In genomic region chr17:65182233-65182632, GRCh38 we compare ENCODE assay signal across 12 cellular contexts. TPM values are rescaled to one million over a fixed set of nuclear protein-coding genes. Genes with fewer than 3 reads are reported as not detected.
A peak's percentile ranks its signal among the peaks of the same experiment; 100 is the strongest.
DNase-seq lines count a peak whose midpoint lies in the region; ATAC-seq, FAIRE-seq and TF ChIP-seq lines count a peak whose summit lies in the region.
"Had no signal": no experiment of that assay in that cellular context is flagged by ENCODE, and none has a peak within 500 bp of the region (broad histone marks: within the 10 kb centered on the region; RNA-seq: fewer than 3 reads in every experiment).

No MANE protein-coding gene starts in this region.

- H3K36me3 ChIP-seq in H1 (ENCODE audit: control insufficient read depth in 2 of 4, insufficient read depth in 4 of 4, low read length in 3 of 4) (no peaks in the 10 kb centered on the region), adrenal gland (replicated peaks in 1 of 2) (no peaks in the 10 kb centered on the region), stomach (no peaks in the 10 kb centered on the region)

- TF ChIP-seq CTCF in H1 (IDR thresholded peaks at IDR 0.05; ENCODE audit: control extremely low read depth in 1 of 3, insufficient read depth in 1 of 3, low read depth in 1 of 3, low read length in 3 of 3) (no peak), adrenal gland (IDR thresholded peaks at IDR 0.05) (no peak), stomach (IDR thresholded peaks at IDR 0.05) (no peak)

- 90% methylated on average over 9 of the region's 9 CpGs; no CpG with 5 or more reads in 1 of the 2 experiments for WGBS in H1 (ENCODE audit: extremely low coverage in 1 of 2, insufficient coverage in 1 of 2, insufficient read length in 1 of 2, insufficient replicate concordance in 2 of 2, low coverage in 1 of 2, low lambda C conversion rate in 2 of 2, missing lambda C conversion rate in 1 of 2), 2 experiments
- WGBS in adrenal gland, 4 donors, result 67 to 78% (median 76%) methylated on average over 9 of the region's 9 CpGs
- WGBS in stomach, 5 donors, result 75 to 83% (median 80%) methylated on average over 8 to 9 of the region's 9 CpGs

- no peak overlapping the region for H3K14ac ChIP-seq in H1 (ENCODE audit: insufficient read length)

- H3K4ac ChIP-seq in H1 (replicated peaks; ENCODE audit: insufficient read length, low read depth, low read length), result peak overlapping the region; percentile 96

- H3K4me3 ChIP-seq in H1 (ENCODE audit: extremely low read depth in 1 of 4, insufficient read depth in 2 of 4, low read depth in 3 of 4, low read length in 4 of 4) (no peak overlapping the region), adrenal gland (no peak overlapping the region), stomach (no peak overlapping the region)

- no peak overlapping the region for H2AFZ ChIP-seq in H1 (ENCODE audit: low read length)

- no peaks in the 10 kb centered on the region for H3K79me2 ChIP-seq in H1 (ENCODE audit: control insufficient read depth in 1 of 2, insufficient read depth in 2 of 2, low read length in 2 of 2)

- no peak overlapping the region for H3K56ac ChIP-seq in H1 (replicated peaks; ENCODE audit: insufficient read length, low read depth, low read length)

- H4K20me1 ChIP-seq in H1 (replicated peaks in 1 of 2; ENCODE audit: control insufficient read depth in 1 of 2, insufficient read depth in 2 of 2, low read length in 2 of 2), result no peaks in the 10 kb centered on the region

- H3K79me1 ChIP-seq in H1 (ENCODE audit: low read depth, low read length), result no peaks in the 10 kb centered on the region

- H3K23ac ChIP-seq in H1 (ENCODE audit: insufficient read length), result no peak overlapping the region

- 0 out of 2 replicates have a peak overlapping the region, but pooled peaks have one; percentile 34 for H3K18ac ChIP-seq in H1 (ENCODE audit: extremely low read depth, low read length)

- FAIRE-seq in H1 (lab: Jason Lieb, UNC), result no peak
- FAIRE-seq: G401.6 had no signal

- no peak for TF ChIP-seq POLR2A in GM18505 (IDR thresholded peaks at IDR 0.05; ENCODE audit: borderline replicate concordance, extremely low read depth, insufficient read depth, insufficient read length)
- TF ChIP-seq POLR2A in H1 (IDR thresholded peaks at IDR 0.05; ENCODE audit: control extremely low read depth in 1 of 2, low read depth in 2 of 2, low read length in 2 of 2), result no peak; a peak in 1 of 3 replicates
- no peak for TF ChIP-seq POLR2A in adrenal gland (IDR thresholded peaks at IDR 0.05)
- no peak for TF ChIP-seq POLR2A in stomach (IDR thresholded peaks at IDR 0.05)

- H3K9ac ChIP-seq in H1 (replicated peaks in 1 of 4; ENCODE audit: extremely low read depth in 1 of 4, low read depth in 3 of 4, low read length in 3 of 4), result no peak overlapping the region

- H2BK5ac ChIP-seq in H1 (ENCODE audit: low read depth, low read length), result peak overlapping the region; percentile 72; the same call in 1 of the 2 replicates

- no peaks in the 10 kb centered on the region for H3K9me3 ChIP-seq in H1 (ENCODE audit: insufficient read depth in 2 of 2, low read depth in 1 of 2, low read length in 1 of 2)
- H3K9me3 ChIP-seq in adrenal gland (replicated peaks in 1 of 3), result no peaks in the 10 kb centered on the region
- no peaks in the 10 kb centered on the region for H3K9me3 ChIP-seq in stomach

- no peak overlapping the region for H4K8ac ChIP-seq in H1 (ENCODE audit: extremely low read depth, insufficient read depth, low read length)

- peak overlapping the region; percentile 97 for H2BK12ac ChIP-seq in H1 (ENCODE audit: low read depth, low read length)

- peak overlapping the region; percentile 84; the same call in 1 of the 2 replicates for H2AK5ac ChIP-seq in H1 (ENCODE audit: low read depth, low read length)

- H3K4me2 ChIP-seq in H1 (ENCODE audit: insufficient read depth in 1 of 2, low read depth in 2 of 2, low read length in 2 of 2), result no peak overlapping the region

- H4K91ac ChIP-seq in H1 (replicated peaks; ENCODE audit: insufficient read length, low read length), result peak overlapping the region; percentile 97

- peak overlapping the region; percentile 92; the same call in 1 of the 2 replicates for H2BK15ac ChIP-seq in H1 (ENCODE audit: low read length)

- peak overlapping the region; percentile 69 for H2BK120ac ChIP-seq in H1 (replicated peaks; ENCODE audit: low read depth, low read length)

- ATAC-seq in GM18505 (IDR thresholded peaks at IDR 0.05; ENCODE audit: unreplicated experiment) (peak; percentile 20), GM21367 (IDR thresholded peaks at IDR 0.05; ENCODE audit: unreplicated experiment) (peak; percentile 31), HG03354 (IDR thresholded peaks at IDR 0.05; ENCODE audit: poor library complexity, severe bottlenecking, unreplicated experiment) (peak; percentile 36)
- no peak for ATAC-seq in activated CD4-positive, CD25-positive, alpha-beta regulatory T cell treated with anti-CD3 and anti-CD28 coated beads, Interleukin-2, amount 50 U/mL, for 24 hours

- no peak for TF ChIP-seq EP300 in H1 (IDR thresholded peaks at IDR 0.05; ENCODE audit: borderline replicate concordance in 1 of 2, low read depth in 2 of 2, low read length in 2 of 2)
- no peak for TF ChIP-seq EP300 in stomach (IDR thresholded peaks at IDR 0.05)

- no peak overlapping the region for H3K27ac ChIP-seq in H1 (ENCODE audit: low read depth, low read length)
- peak overlapping the region in 1 of 5 donors; percentile 16 for H3K27ac ChIP-seq in adrenal gland
- peak overlapping the region in 1 of 5 donors; percentile 5 for H3K27ac ChIP-seq in stomach

- POLR2A ChIA-PET in H1 (lab: Charles Lee; ENCODE audit: partially characterized antibody), result interaction anchor here (0.8 to 1.1 kb wide), 2 partner anchors 9 to 60 kb away, joined by 3 read pairs; no protein-coding TSS in a partner anchor

- H2BK20ac ChIP-seq in H1 (ENCODE audit: low read length), result peak overlapping the region; percentile 49; the same call in 1 of the 2 replicates

- peaks cover 2% of the 10 kb centered on the region; the same call in 1 of the 2 replicates for H3K23me2 ChIP-seq in H1 (ENCODE audit: low read depth, low read length)

- no peak for TF ChIP-seq RAD21 in H1 (IDR thresholded peaks at IDR 0.05 in 1 of 2, conservative IDR thresholded peaks at IDR 0.05 in 1 of 2; ENCODE audit: low read depth in 2 of 2, low read length in 2 of 2)

- no peak overlapping the region for H4K5ac ChIP-seq in H1 (ENCODE audit: insufficient read length, low read depth, low read length)

- H3K4me1 ChIP-seq in H1 (replicated peaks in 1 of 4; ENCODE audit: control insufficient read depth in 3 of 4, insufficient read depth in 4 of 4, low read length in 3 of 4), result peaks cover 6 to 18% (median 14%) of the 10 kb centered on the region in 4 experiments
- peaks cover 0 to 11% of the 10 kb centered on the region in 2 donors for H3K4me1 ChIP-seq in adrenal gland (replicated peaks in 1 of 2)
- peaks cover 0 to 15% (median 6%) of the 10 kb centered on the region in 4 donors for H3K4me1 ChIP-seq in stomach

- CTCF ChIA-PET in H1 (lab: Charles Lee; ENCODE audit: partially characterized antibody), result interaction anchor here (0.8 to 1.7 kb wide), 3 partner anchors 10 to 78 kb away, joined by 3 read pairs; no protein-coding TSS in a partner anchor

- intact Hi-C loops in adrenal gland (cut with DNase I) (no loop called here), stomach (cut with DNase I; ENCODE audit: low total_unique reads) (no loop called here)

- DNase-seq in H1 (ENCODE audit: low read depth in 1 of 2, low spot score in 2 of 2) (no peak), adrenal gland (no peak), stomach (no peak), OCI-M2 (lab: John Stamatoyannopoulos, UW; ENCODE audit: unreplicated experiment) (no peak)
- DNase-seq: Kasumi-1, midbrain, RPMI8226 had no signal

- H3K27me3 ChIP-seq in H1 (replicated peaks in 1 of 4; ENCODE audit: control insufficient read depth in 3 of 4, extremely low read depth in 1 of 4, insufficient read depth in 3 of 4, low read length in 3 of 4), result no peaks in the 10 kb centered on the region
- H3K27me3 ChIP-seq in adrenal gland, result no peaks in the 10 kb centered on the region
- no peaks in the 10 kb centered on the region for H3K27me3 ChIP-seq in stomach

TF ChIP-seq in H1, 55 proteins besides CTCF, POLR2A, EP300 and RAD21 (continues in another document):
- TF ChIP-seq ZNF274 (IDR thresholded peaks at IDR 0.05; ENCODE audit: borderline replicate concordance, extremely low read depth, low read length) (no peak), GTF2F1 (IDR thresholded peaks at IDR 0.05; ENCODE audit: borderline replicate concordance, low read depth, low read length) (no peak), BACH1 (IDR thresholded peaks at IDR 0.05; ENCODE audit: low read length) (no peak), HDAC2 (IDR thresholded peaks at IDR 0.05; ENCODE audit: borderline replicate concordance in 1 of 2, low read depth in 2 of 2, low read length in 2 of 2) (no peak), FOSL1 (IDR thresholded peaks at IDR 0.05; ENCODE audit: insufficient read depth, low read depth, low read length) (no peak), SIRT6 (IDR thresholded peaks at IDR 0.05; ENCODE audit: low read length) (no peak), JUND (IDR thresholded peaks at IDR 0.05; ENCODE audit: low read length) (no peak), CBX8 (IDR thresholded peaks at IDR 0.05; ENCODE audit: borderline replicate concordance, low read depth, low read length) (no peak), KDM1A (IDR thresholded peaks at IDR 0.05; ENCODE audit: borderline replicate concordance, low read length) (no peak), RXRA (IDR thresholded peaks at IDR 0.05; ENCODE audit: insufficient read depth, low read depth, low read length) (no peak), RBBP5 (IDR thresholded peaks at IDR 0.05; ENCODE audit: borderline replicate concordance, low read depth, low read length) (no peak)
- TF ChIP-seq, protein P1, sequence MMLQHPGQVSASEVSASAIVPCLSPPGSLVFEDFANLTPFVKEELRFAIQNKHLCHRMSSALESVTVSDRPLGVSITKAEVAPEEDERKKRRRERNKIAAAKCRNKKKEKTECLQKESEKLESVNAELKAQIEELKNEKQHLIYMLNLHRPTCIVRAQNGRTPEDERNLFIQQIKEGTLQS (IDR thresholded peaks at IDR 0.05; ENCODE audit: insufficient read depth, low read depth, low read length), result no peak

RNA-seq across cellular contexts. Expression of gene RGS9, which starts 45.1 kb away (rescaled TPM):
- total RNA-seq in H1 (2021; fragmentation: NEBNext Ultra II Directional; extraction: Animal tissue kit (Norgen Biotek cat#: 25700)), result 14.3 and 20.5 TPM in 2 replicates
- polyA plus RNA-seq in H1 (2011; rRNA removed), result 7.5 and 8.9 TPM in 2 replicates
- polyA plus RNA-seq in H1 (2011; cell fraction: cytosol; rRNA removed), result 7.5 TPM
- polyA plus RNA-seq in H1 (2011; cell fraction: nucleus; rRNA removed), result 5.7 TPM
- polyA plus RNA-seq in H1 (2012, experiment 1 of 2), result 8.8 to 10.7 TPM (median 10.1 TPM) in 4 replicates
- polyA plus RNA-seq in H1 (2012, experiment 2 of 2), result 4.4 TPM
- 15.9 TPM for polyA plus RNA-seq in H1 (2013, experiment 1 of 2)
- polyA plus RNA-seq in H1 (2013, experiment 2 of 2), result 15.0 TPM
- 7.0 and 8.4 TPM in 2 replicates for polyA minus RNA-seq in H1 (2011; rRNA and poly(A)+ RNA removed)
- polyA minus RNA-seq in H1 (2011; cell fraction: cytosol; rRNA and poly(A)+ RNA removed), result 10.1 TPM
- 6.1 TPM for polyA minus RNA-seq in H1 (2011; cell fraction: nucleus; rRNA and poly(A)+ RNA removed)
- total RNA-seq in adrenal gland, result 10 to 100 TPM in 6 of 8 donors, 1 to 10 TPM in 2; 6.6 to 32.3 (median 23.7) TPM
- polyA plus RNA-seq in adrenal gland, result 10 to 100 TPM in 1 of 3 donors, 1 to 10 TPM in 2; 4.3 to 14.2 (median 6.3) TPM
- total RNA-seq in stomach, result 10 to 100 TPM in 3 of 5 donors, 1 to 10 TPM in 2; 1.2 to 16.1 (median 13.4) TPM
- polyA plus RNA-seq in stomach, result 1 to 10 TPM; 3.1 to 9.0 (median 4.5) TPM

Comparison
In these comparisons a context has a peak if more than half of its experiments do, and no peak if none do; other contexts are left out.
1. ATAC-seq: peak in GM18505 (single experiment), GM21367 (single experiment) and HG03354 (single experiment); none in activated CD4-positive, CD25-positive, alpha-beta regulatory T cell treated with anti-CD3 and anti-CD28 coated beads, Interleukin-2, amount 50 U/mL, for 24 hours (0 of 2).